Comparison of ENCODE assay signal across 18 cellular contexts in the genomic region with DNA sequence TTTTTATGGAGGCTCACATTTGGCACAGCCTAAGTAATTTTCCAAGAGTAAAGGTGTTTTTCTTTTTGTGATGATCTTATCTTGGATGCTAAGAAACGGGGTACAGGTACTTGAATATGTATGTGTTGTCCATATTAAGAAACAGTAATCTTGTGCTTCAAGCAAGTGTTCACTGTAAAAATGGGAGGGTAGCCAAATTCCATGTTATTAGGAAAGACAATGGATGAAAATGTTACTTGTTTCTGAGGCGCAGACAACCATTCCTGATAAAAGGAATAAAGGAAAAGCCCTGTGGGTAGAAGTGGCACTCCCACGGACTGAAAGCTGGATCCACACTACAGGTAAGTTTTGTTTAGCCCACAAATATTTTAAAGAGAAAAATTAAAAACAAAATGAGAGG.
"Had no signal": no experiment of that assay in that cellular context is flagged by ENCODE, and none has a peak within 500 bp of the region (broad histone marks: within the 10 kb centered on the region; RNA-seq: fewer than 3 reads in every experiment).

No MANE protein-coding gene starts in this region.

- H3K27me3 ChIP-seq: dorsolateral prefrontal cortex, esophagus muscularis mucosa, right lobe of liver, stomach, transverse colon had no signal

- H3K4me3 ChIP-seq: dorsolateral prefrontal cortex, esophagus muscularis mucosa, right lobe of liver, stomach, transverse colon had no signal

- H3K27me3 Mint-ChIP-seq: stimulated activated memory B cell treated with anti-CD40 and anti-IgM and Interleukin-4, amounts not matched to agents 10 μg/mL and 1 μg/mL and 100 μg/mL, for 72 hours had no signal

- H3K4me3 Mint-ChIP-seq: activated T-cell treated with anti-CD3 and anti-CD28 coated beads, Interleukin-2, amount 50 U/mL, for 72 hours; neural crest cell; stimulated activated memory B cell treated with anti-CD40 and anti-IgM and Interleukin-4, amounts not matched to agents 10 μg/mL and 1 μg/mL and 100 μg/mL, for 72 hours; T-helper 2 cell treated with Interferon-gamma antibody and Interleukin-4, amounts not matched to agents 5 μg/mL and 100 μg/mL, for 36 hours had no signal

- H3K4me1 ChIP-seq: right lobe of liver had no signal

- ATAC-seq: activated T-cell treated with anti-CD3 and anti-CD28 coated beads, Interleukin-2, amount 50 U/mL, for 72 hours; left colon; right lobe of liver; stimulated activated memory B cell treated with anti-CD40 and anti-IgM and Interleukin-4, amounts not matched to agents 10 μg/mL and 1 μg/mL and 100 μg/mL, for 72 hours had no signal

- H3K27ac Mint-ChIP-seq: T-helper 2 cell treated with Interferon-gamma antibody and Interleukin-4, amounts not matched to agents 5 μg/mL and 100 μg/mL, for 36 hours had no signal

- DNase-seq: activated CD4-positive, alpha-beta T cell treated with anti-CD3 and anti-CD28 coated beads, Interleukin-2, amount 50 U/mL, for 48 hours; activated effector memory CD4-positive, alpha-beta T cell treated with anti-CD3 and anti-CD28 coated beads, Interleukin-2, amount 50 U/mL, for 16 hours; activated naive CD4-positive, alpha-beta T cell treated with anti-CD3 and anti-CD28 coated beads, Interleukin-2, amount 50 U/mL, for 16 hours; activated T-cell treated with anti-CD3 and anti-CD28 coated beads, Interleukin-2, amount 50 U/mL, for 72 hours; central memory CD4-positive, alpha-beta T cell; dorsolateral prefrontal cortex; left colon; mesenchymal stem cell; occipital lobe; right lobe of liver; small intestine; stimulated activated CD4-positive, alpha-beta T cell treated with anti-CD3 and anti-CD28 coated beads, Interleukin-2, amount 100 ng/mL, for 24 hours; stomach; transverse colon had no signal

- H3K4me1 Mint-ChIP-seq: neural crest cell had no signal

- H3K27ac ChIP-seq: esophagus muscularis mucosa, right lobe of liver, stomach, transverse colon had no signal
